In the genomic region with DNA sequence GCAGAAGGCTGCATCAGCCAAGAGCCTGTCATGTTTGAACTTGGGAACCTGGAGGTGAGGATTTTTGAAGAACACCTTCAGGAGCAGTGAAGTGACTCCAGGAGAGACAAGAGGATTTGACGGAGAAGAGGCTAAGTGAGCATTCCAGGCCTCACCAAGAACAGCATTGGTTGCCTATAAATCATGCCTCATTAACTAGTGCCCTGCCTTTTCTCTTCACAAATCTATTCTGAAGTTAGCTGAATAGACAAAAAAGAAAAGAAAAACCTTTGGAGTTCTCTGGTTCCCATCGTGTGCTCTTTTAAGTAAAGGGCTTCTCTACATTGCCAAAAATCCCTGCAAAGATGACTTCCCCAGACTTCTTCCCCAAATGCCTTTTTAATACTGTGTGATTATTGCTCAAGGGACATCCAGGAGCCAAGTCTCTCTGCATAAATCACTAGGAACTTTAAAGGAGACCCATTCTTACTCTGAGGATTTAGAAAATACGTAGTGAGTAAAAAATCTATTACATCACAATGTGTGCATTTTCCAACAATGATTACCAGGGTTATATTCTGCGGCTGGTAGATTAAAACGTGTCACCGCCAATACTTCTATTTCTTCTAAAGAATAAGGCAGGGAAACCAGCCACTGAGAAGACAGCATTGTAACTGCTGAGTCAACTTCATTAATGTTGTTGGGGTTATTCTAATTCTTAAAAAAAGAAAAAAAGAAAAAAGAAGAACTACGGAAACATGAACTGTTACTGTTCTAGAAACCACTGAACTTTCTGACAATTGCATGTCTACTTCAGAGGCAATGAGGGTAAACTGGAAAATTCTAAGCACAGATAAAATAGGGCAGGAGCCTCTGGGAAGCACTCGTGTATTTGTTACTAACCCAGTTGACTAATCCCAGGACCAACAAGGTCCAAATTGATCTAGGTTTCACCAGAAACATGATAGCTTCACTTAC, we compare ENCODE assay signal across 16 cellular contexts.
DNase-seq lines count a peak whose midpoint lies in the region; ATAC-seq, FAIRE-seq and TF ChIP-seq lines count a peak whose summit lies in the region.
"Had no signal": no experiment of that assay in that cellular context is flagged by ENCODE, and none has a peak within 500 bp of the region (broad histone marks: within the 10 kb centered on the region; RNA-seq: fewer than 3 reads in every experiment).

No MANE protein-coding gene starts in this region.

- no peaks in the 10 kb centered on the region for H3K79me2 ChIP-seq in astrocyte (ENCODE audit: insufficient read depth, low read length)

- H3K36me3 Mint-ChIP-seq in astrocyte (ENCODE audit: low read depth, unreplicated experiment), result no peaks in the 10 kb centered on the region

- TF ChIP-seq CTCF in left ventricle myocardium inferior (IDR thresholded peaks at IDR 0.05; ENCODE audit: borderline replicate concordance) (no peak), astrocyte (IDR thresholded peaks at IDR 0.05; ENCODE audit: insufficient read depth, low read depth, low read length) (no peak), left lung (IDR thresholded peaks at IDR 0.05) (no peak)

- H4K20me1 ChIP-seq in astrocyte (ENCODE audit: insufficient read depth, low read length), result no peaks in the 10 kb centered on the region

- no peak overlapping the region for H2AFZ ChIP-seq in astrocyte (ENCODE audit: low read depth, low read length)

- H3K27ac ChIP-seq in left ventricle myocardium inferior (replicated peaks) (no peak overlapping the region), astrocyte (ENCODE audit: low read depth, low read length) (no peak overlapping the region), left lung (peak overlapping the region in 1 of 2 donors; percentile 24)
- H3K27ac ChIP-seq: colonic mucosa, lower lobe of right lung, upper lobe of right lung had no signal

- ATAC-seq in left cardiac atrium, result peak; percentile 47 to 63
- peak; percentile 60 for ATAC-seq in left lung
- ATAC-seq in HG03135 (IDR thresholded peaks at IDR 0.05; ENCODE audit: unreplicated experiment), result no peak
- ATAC-seq in GM18502 (IDR thresholded peaks at IDR 0.05; ENCODE audit: poor library complexity, unreplicated experiment), result no peak
- ATAC-seq: activated naive CD8-positive, alpha-beta T cell treated with anti-CD3 and anti-CD28 coated beads, Interleukin-2, amount 50 U/mL, for 24 hours; lower lobe of right lung; upper lobe of right lung had no signal

- H3K4me3 ChIP-seq in left ventricle myocardium inferior (no peak overlapping the region), astrocyte (ENCODE audit: insufficient read depth, low read depth, low read length) (no peak overlapping the region), left lung (no peak overlapping the region)
- H3K4me3 ChIP-seq: colonic mucosa, lower lobe of right lung, upper lobe of right lung had no signal

- H3K27me3 ChIP-seq in left ventricle myocardium inferior (ENCODE audit: low read depth) (peaks cover 7% of the 10 kb centered on the region), astrocyte (ENCODE audit: insufficient read depth, low read length) (no peaks in the 10 kb centered on the region), left lung (no peaks in the 10 kb centered on the region)
- H3K27me3 ChIP-seq: colonic mucosa, upper lobe of right lung had no signal

- H3K4me3 Mint-ChIP-seq in astrocyte (ENCODE audit: unreplicated experiment), result no peak overlapping the region
- H3K4me3 Mint-ChIP-seq: activated naive CD8-positive, alpha-beta T cell treated with anti-CD3 and anti-CD28 coated beads, Interleukin-2, amount 50 U/mL, for 24 hours had no signal

- intact Hi-C loops in left cardiac atrium (cut with DNase I) (no loop called here), left ventricle myocardium inferior (cut with micrococcal nuclease) (no loop called here), left lung (cut with DNase I) (no loop called here)

- peaks cover 5% of the 10 kb centered on the region for H3K4me1 Mint-ChIP-seq in astrocyte (ENCODE audit: low read depth, unreplicated experiment)

- H3K27me3 Mint-ChIP-seq in astrocyte (ENCODE audit: low read depth, unreplicated experiment), result peaks cover 2% of the 10 kb centered on the region
- H3K27me3 Mint-ChIP-seq: activated naive CD8-positive, alpha-beta T cell treated with anti-CD3 and anti-CD28 coated beads, Interleukin-2, amount 50 U/mL, for 24 hours had no signal

- H3K9ac ChIP-seq in astrocyte (ENCODE audit: low read length), result no peak overlapping the region

- no peak overlapping the region for H3K4me2 ChIP-seq in astrocyte (ENCODE audit: low read length)

- FAIRE-seq in astrocyte (lab: Jason Lieb, UNC), result no peak

- H3K4me1 ChIP-seq in left ventricle myocardium inferior (peaks cover 4% of the 10 kb centered on the region), astrocyte (ENCODE audit: insufficient read depth, low read length) (peaks cover 11% of the 10 kb centered on the region), left lung (no peaks in the 10 kb centered on the region)
- H3K4me1 ChIP-seq: colonic mucosa, lower lobe of right lung had no signal

- no peaks in the 10 kb centered on the region for H3K9me3 Mint-ChIP-seq in astrocyte (ENCODE audit: unreplicated experiment)
- H3K9me3 Mint-ChIP-seq: activated naive CD8-positive, alpha-beta T cell treated with anti-CD3 and anti-CD28 coated beads, Interleukin-2, amount 50 U/mL, for 24 hours had no signal

- DNase-seq in left cardiac atrium (no peak), left ventricle myocardium inferior (no peak), astrocyte (ENCODE audit: low read depth) (peak; percentile 73), left lung (no peak), amniotic stem cell (lab: John Stamatoyannopoulos, UW) (no peak), DMS114 treated with DMSO at 0.1 percent for 48 hours (lab: John Stamatoyannopoulos, UW; ENCODE audit: unreplicated experiment) (no peak)
- DNase-seq: activated CD4-positive, alpha-beta T cell treated with anti-CD3 and anti-CD28 coated beads, Interleukin-2, amount 50 U/mL, for 1 hour; activated naive CD8-positive, alpha-beta T cell treated with anti-CD3 and anti-CD28 coated beads, Interleukin-2, amount 50 U/mL, for 24 hours; activated T-cell treated with anti-CD3 and anti-CD28 coated beads, Interleukin-2, amount 50 U/mL, for 48 hours; colonic mucosa; lower lobe of right lung; NCI-H2029 treated with DMSO at 0.1 percent for 48 hours; NCI-H748 treated with DMSO at 0.1 percent for 48 hours; upper lobe of right lung had no signal

- H3K36me3 ChIP-seq in left ventricle myocardium inferior (no peaks in the 10 kb centered on the region), astrocyte (ENCODE audit: insufficient read depth, low read length) (no peaks in the 10 kb centered on the region), left lung (no peaks in the 10 kb centered on the region)
- H3K36me3 ChIP-seq: colonic mucosa, lower lobe of right lung, upper lobe of right lung had no signal

- H3K9me3 ChIP-seq in left ventricle myocardium inferior (replicated peaks), result no peaks in the 10 kb centered on the region
- no peaks in the 10 kb centered on the region for H3K9me3 ChIP-seq in astrocyte (ENCODE audit: insufficient read depth, low read depth, low read length)
- no peaks in the 10 kb centered on the region for H3K9me3 ChIP-seq in left lung
- H3K9me3 ChIP-seq: colonic mucosa, lower lobe of right lung, upper lobe of right lung had no signal

- no peak overlapping the region for H3K27ac Mint-ChIP-seq in astrocyte (ENCODE audit: unreplicated experiment)
- H3K27ac Mint-ChIP-seq: activated naive CD8-positive, alpha-beta T cell treated with anti-CD3 and anti-CD28 coated beads, Interleukin-2, amount 50 U/mL, for 24 hours had no signal

Comparison
In these comparisons a context has a peak if more than half of its experiments do, and no peak if none do; other contexts are left out.
1. ATAC-seq: peak in left cardiac atrium (2 of 2) and left lung (single experiment); none in HG03135 (single experiment) and GM18502 (single experiment).